In genomic region chr5:36602711-36603321, GRCh38 we compare ENCODE assay signal across 15 cellular contexts. TPM values are rescaled to one million over a fixed set of nuclear protein-coding genes. Genes with fewer than 3 reads are reported as not detected.
DNase-seq lines count a peak whose midpoint lies in the region; ATAC-seq and TF ChIP-seq lines count a peak whose summit lies in the region.
"Had no signal": no experiment of that assay in that cellular context is flagged by ENCODE, and none has a peak within 500 bp of the region (broad histone marks: within the 10 kb centered on the region; RNA-seq: fewer than 3 reads in every experiment).

No MANE protein-coding gene starts in this region.

- no peak overlapping the region for H3K27ac ChIP-seq in left ventricle myocardium inferior (replicated peaks)
- H3K27ac ChIP-seq: C4-2B, esophagus squamous epithelium had no signal

- intact Hi-C loops in left ventricle myocardium inferior (cut with micrococcal nuclease): no loop called here

- H3K36me3 ChIP-seq in BJ (ENCODE audit: control insufficient read depth, insufficient read depth, low read length) (no peaks in the 10 kb centered on the region), left ventricle myocardium inferior (no peaks in the 10 kb centered on the region)
- H3K36me3 ChIP-seq: esophagus squamous epithelium had no signal

- H3K4me3 Mint-ChIP-seq in nephron progenitor cell: no peak overlapping the region
- H3K4me3 Mint-ChIP-seq: stimulated activated naive CD8-positive, alpha-beta T cell treated with anti-CD3 and anti-CD28 coated beads, Interleukin-15, amount 100 ng/mL, for 72 hours; T-helper 17 cell had no signal

- TF ChIP-seq CTCF in BJ (IDR thresholded peaks at IDR 0.05; ENCODE audit: insufficient read depth, low read depth, low read length) (peak; percentile 8; the same call in 1 of the 2 replicates), left ventricle myocardium inferior (IDR thresholded peaks at IDR 0.05; ENCODE audit: borderline replicate concordance) (no peak), nephron progenitor cell (IDR thresholded peaks at IDR 0.05) (no peak)

- no peak overlapping the region for H3K27ac Mint-ChIP-seq in nephron progenitor cell
- H3K27ac Mint-ChIP-seq: T-helper 17 cell had no signal

- H3K4me1 ChIP-seq in left ventricle myocardium inferior: peaks cover 7% of the 10 kb centered on the region

- peaks cover 2% of the 10 kb centered on the region for H3K27me3 ChIP-seq in BJ (ENCODE audit: control insufficient read depth, insufficient read depth, low read length)
- H3K27me3 ChIP-seq in left ventricle myocardium inferior (ENCODE audit: low read depth): no peaks in the 10 kb centered on the region

- CTCF ChIA-PET in BJ (lab: Yijun Ruan, JAX): no interaction called here

- H3K9me3 ChIP-seq in left ventricle myocardium inferior (replicated peaks): no peaks in the 10 kb centered on the region
- H3K9me3 ChIP-seq: esophagus squamous epithelium had no signal

- no peak for DNase-seq in BJ (ENCODE audit: low read depth)
- peak; percentile 43 to 61 for DNase-seq in SHP77 (lab: John Stamatoyannopoulos, UW)
- DNase-seq in left ventricle myocardium inferior: peak; percentile 38
- DNase-seq in NCI-H1092 (lab: John Stamatoyannopoulos, UW): no peak
- DNase-seq in D341Med (ENCODE audit: low spot score): no peak
- DNase-seq in islet precursor cell: no peak
- no peak for DNase-seq in nephron progenitor cell
- DNase-seq: aorta; esophagus squamous epithelium; NCI-H446; stimulated activated CD4-positive, alpha-beta T cell treated with anti-CD3 and anti-CD28 coated beads, Interleukin-1b, Interleukin-23, amount 100 ng/mL, for 48 hours; stimulated activated naive CD8-positive, alpha-beta T cell treated with anti-CD3 and anti-CD28 coated beads, Interleukin-15, amount 100 ng/mL, for 72 hours; T-helper 17 cell had no signal

- peaks cover 14% of the 10 kb centered on the region for H3K27me3 Mint-ChIP-seq in nephron progenitor cell (ENCODE audit: low read depth, poor library complexity)

- peaks cover under 1% of the 10 kb centered on the region for H3K9me3 Mint-ChIP-seq in nephron progenitor cell
- H3K9me3 Mint-ChIP-seq: stimulated activated naive CD8-positive, alpha-beta T cell treated with anti-CD3 and anti-CD28 coated beads, Interleukin-15, amount 100 ng/mL, for 72 hours had no signal

- H3K4me3 ChIP-seq in BJ (ENCODE audit: low read depth, low read length): no peak overlapping the region
- H3K4me3 ChIP-seq in left ventricle myocardium inferior: no peak overlapping the region
- H3K4me3 ChIP-seq: esophagus squamous epithelium had no signal

- H3K4me1 Mint-ChIP-seq in nephron progenitor cell: peaks cover 39% of the 10 kb centered on the region

- H3K36me3 Mint-ChIP-seq in nephron progenitor cell (ENCODE audit: low read depth): no peaks in the 10 kb centered on the region

- peak; percentile 31 for ATAC-seq in GM18868 (IDR thresholded peaks at IDR 0.05; ENCODE audit: unreplicated experiment)
- ATAC-seq: stimulated activated naive CD8-positive, alpha-beta T cell treated with anti-CD3 and anti-CD28 coated beads, Interleukin-15, amount 100 ng/mL, for 72 hours; T-helper 17 cell had no signal

- POLR2A ChIA-PET in BJ (lab: Charles Lee): no interaction called here

RNA-seq across cellular contexts. Expression of gene SLC1A3, which starts 3.6 kb away (rescaled TPM):
- 0.37 and 0.54 TPM in 2 replicates for polyA plus RNA-seq in BJ (2011; rRNA removed)
- 0.19 and 0.62 TPM in 2 replicates for polyA minus RNA-seq in BJ (2011; rRNA and poly(A)+ RNA removed)
- 144 TPM for total RNA-seq in left ventricle myocardium inferior
- total RNA-seq: T-helper 17 cell had no signal

Comparison
In these comparisons a context has a peak if more than half of its experiments do, and no peak if none do; other contexts are left out.
1. DNase-seq: peak in SHP77 (2 of 2) and left ventricle myocardium inferior (single experiment); none in BJ (single experiment), NCI-H1092 (single experiment), D341Med (single experiment), islet precursor cell (single experiment) and nephron progenitor cell (single experiment).